17 cellular contexts compared by ENCODE assay signal in genomic region chr10:48511066-48511854, GRCh38.
DNase-seq lines count a peak whose midpoint lies in the region; ATAC-seq and TF ChIP-seq lines count a peak whose summit lies in the region.
"Had no signal": no experiment of that assay in that cellular context is flagged by ENCODE, and none has a peak within 500 bp of the region (broad histone marks: within the 10 kb centered on the region; RNA-seq: fewer than 3 reads in every experiment).

No MANE protein-coding gene starts in this region.

- CTCF ChIA-PET in WTC11 (lab: Charles Lee), result interaction anchor here (8.7 kb wide), 1 partner anchor 66 kb away, joined by 82 read pairs; no protein-coding TSS in a partner anchor
- CTCF ChIA-PET in PC-3 (lab: Charles Lee), result no interaction called here

- peaks cover 28% of the 10 kb centered on the region for H3K9me3 ChIP-seq in BLaER1
- H3K9me3 ChIP-seq in PC-3 (ENCODE audit: low read length), result peaks cover 19% of the 10 kb centered on the region
- H3K9me3 ChIP-seq: SJCRH30 had no signal

- H3K27ac ChIP-seq in BLaER1 (no peak overlapping the region), PC-3 (ENCODE audit: low read length) (no peak overlapping the region)
- H3K27ac ChIP-seq: KMS-11, PC-9, SJCRH30 had no signal

- H3K36me3 ChIP-seq in BLaER1 (no peaks in the 10 kb centered on the region), PC-3 (ENCODE audit: low read depth, low read length) (no peaks in the 10 kb centered on the region; the same call in 1 of the 2 replicates), H7 (replicated peaks; ENCODE audit: control insufficient read depth, insufficient read depth, low read length) (no peaks in the 10 kb centered on the region)
- H3K36me3 ChIP-seq: SJCRH30 had no signal

- DNase-seq in WTC11 (ENCODE audit: low spot score) (no peak), islet precursor cell (peak; percentile 23), PC-3 (no peak), posterior vena cava (ENCODE audit: low spot score) (no peak), H7 (no peak)
- peak; percentile 10 for DNase-seq in stimulated activated CD8-positive, alpha-beta memory T cell treated with anti-CD3 and anti-CD28 coated beads, Interleukin-4, amount 100 ng/mL, for 48 hours
- DNase-seq: EL, NCI-H1436 treated with DMSO at 0.1 percent for 48 hours, NCI-H2081 treated with DMSO at 0.1 percent for 48 hours, NCI-H510A, NCI-H774, PC-9, SJCRH30 had no signal

- H3K4me2 ChIP-seq in BLaER1 (peak overlapping the region; percentile 68), PC-3 (ENCODE audit: low read length) (no peak overlapping the region)
- H3K4me2 ChIP-seq: KMS-11, PC-9 had no signal

- no peak overlapping the region for H3K9ac ChIP-seq in BLaER1
- H3K9ac ChIP-seq in PC-3 (ENCODE audit: low read length), result no peak overlapping the region
- H3K9ac ChIP-seq: KMS-11 had no signal

- no peak for ATAC-seq in WTC11
- no peak for ATAC-seq in PC-3
- ATAC-seq in HG03175 (IDR thresholded peaks at IDR 0.05; ENCODE audit: unreplicated experiment), result no peak
- ATAC-seq: HCT116 had no signal

- POLR2A ChIA-PET in WTC11 (lab: Charles Lee), result no interaction called here
- POLR2A ChIA-PET in PC-3 (lab: Charles Lee; ENCODE audit: unreplicated experiment), result no interaction called here

- TF ChIP-seq CTCF in WTC11 (IDR thresholded peaks at IDR 0.05), result no peak
- no peak for TF ChIP-seq CTCF in PC-3 (conservative IDR thresholded peaks at IDR 0.05; ENCODE audit: low read depth, low read length)

- peak overlapping the region; percentile 23 for H3K27ac Mint-ChIP-seq in WTC11

- H3K36me3 Mint-ChIP-seq in WTC11, result peaks cover 22% of the 10 kb centered on the region

- H3K9me3 Mint-ChIP-seq in WTC11, result peaks cover 24% of the 10 kb centered on the region

- H4K20me1 ChIP-seq in BLaER1 (no peaks in the 10 kb centered on the region), PC-3 (ENCODE audit: low read length) (no peaks in the 10 kb centered on the region)

- BruUV-seq in PC-3 (replicated peaks; lab: Mats Ljungman, UMichigan), result no TSS peak

- H3F3A ChIP-seq in PC-3 (ENCODE audit: low read length, unreplicated experiment), result no peaks in the 10 kb centered on the region

- H3K4me1 Mint-ChIP-seq in WTC11, result peaks cover 24% of the 10 kb centered on the region

- no peaks in the 10 kb centered on the region for H3K27me3 Mint-ChIP-seq in WTC11 (ENCODE audit: low read depth)

- H3K79me2 ChIP-seq in PC-3 (ENCODE audit: low read length), result no peaks in the 10 kb centered on the region

- H3K27me3 ChIP-seq in BLaER1, result no peaks in the 10 kb centered on the region
- no peaks in the 10 kb centered on the region for H3K27me3 ChIP-seq in PC-3 (ENCODE audit: low read length)
- H3K27me3 ChIP-seq in H7 (ENCODE audit: control insufficient read depth, insufficient read depth, low read length), result no peaks in the 10 kb centered on the region
- H3K27me3 ChIP-seq: SJCRH30 had no signal

- H3K4me3 ChIP-seq in BLaER1, result no peak overlapping the region
- no peak overlapping the region for H3K4me3 ChIP-seq in PC-3 (ENCODE audit: low read length)
- no peak overlapping the region for H3K4me3 ChIP-seq in H7 (ENCODE audit: insufficient read depth, low read depth, low read length)
- H3K4me3 ChIP-seq: PC-9, SJCRH30 had no signal

- intact Hi-C loops in PC-3 (cut with micrococcal nuclease), result no loop called here
- intact Hi-C loops in posterior vena cava (cut with DNase I), result no loop called here

- H3K4me3 Mint-ChIP-seq in WTC11, result no peak overlapping the region

- H3K9me2 ChIP-seq in PC-3 (replicated peaks; ENCODE audit: low read length), result no peaks in the 10 kb centered on the region

- no peak overlapping the region for H2AFZ ChIP-seq in PC-3 (ENCODE audit: low read length)
- H2AFZ ChIP-seq: PC-9 had no signal

- H3K4me1 ChIP-seq in BLaER1, result peaks cover 29% of the 10 kb centered on the region
- H3K4me1 ChIP-seq in PC-3 (ENCODE audit: insufficient read depth, low read length), result peaks cover 9% of the 10 kb centered on the region; the same call in 1 of the 2 replicates
- H3K4me1 ChIP-seq: SJCRH30 had no signal

TF ChIP-seq in WTC11, 78 proteins besides CTCF, POLR2A, EP300 and RAD21:
- TF ChIP-seq ZNF138 (CRISPR knock-in tag; conservative IDR thresholded peaks at IDR 0.05) (no peak), MYBL2 (CRISPR knock-in tag; IDR thresholded peaks at IDR 0.05) (no peak), ZNF263 (CRISPR knock-in tag; IDR thresholded peaks at IDR 0.05; ENCODE audit: low read depth) (no peak), ZNF232 (CRISPR knock-in tag; IDR thresholded peaks at IDR 0.05) (no peak), JAZF1 (CRISPR knock-in tag; IDR thresholded peaks at IDR 0.05) (no peak), ATF1 (CRISPR knock-in tag; IDR thresholded peaks at IDR 0.05) (no peak), SMAD3 (CRISPR knock-in tag; IDR thresholded peaks at IDR 0.05; ENCODE audit: borderline replicate concordance) (no peak), SP1 (CRISPR knock-in tag; conservative IDR thresholded peaks at IDR 0.05) (no peak), NFYB (CRISPR knock-in tag; conservative IDR thresholded peaks at IDR 0.05; ENCODE audit: low read depth) (no peak)
- TF ChIP-seq, protein P1, sequence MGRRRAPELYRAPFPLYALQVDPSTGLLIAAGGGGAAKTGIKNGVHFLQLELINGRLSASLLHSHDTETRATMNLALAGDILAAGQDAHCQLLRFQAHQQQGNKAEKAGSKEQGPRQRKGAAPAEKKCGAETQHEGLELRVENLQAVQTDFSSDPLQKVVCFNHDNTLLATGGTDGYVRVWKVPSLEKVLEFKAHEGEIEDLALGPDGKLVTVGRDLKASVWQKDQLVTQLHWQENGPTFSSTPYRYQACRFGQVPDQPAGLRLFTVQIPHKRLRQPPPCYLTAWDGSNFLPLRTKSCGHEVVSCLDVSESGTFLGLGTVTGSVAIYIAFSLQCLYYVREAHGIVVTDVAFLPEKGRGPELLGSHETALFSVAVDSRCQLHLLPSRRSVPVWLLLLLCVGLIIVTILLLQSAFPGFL (CRISPR knock-in tag; IDR thresholded peaks at IDR 0.05; ENCODE audit: borderline replicate concordance), result no peak
- TF ChIP-seq, protein P2, sequence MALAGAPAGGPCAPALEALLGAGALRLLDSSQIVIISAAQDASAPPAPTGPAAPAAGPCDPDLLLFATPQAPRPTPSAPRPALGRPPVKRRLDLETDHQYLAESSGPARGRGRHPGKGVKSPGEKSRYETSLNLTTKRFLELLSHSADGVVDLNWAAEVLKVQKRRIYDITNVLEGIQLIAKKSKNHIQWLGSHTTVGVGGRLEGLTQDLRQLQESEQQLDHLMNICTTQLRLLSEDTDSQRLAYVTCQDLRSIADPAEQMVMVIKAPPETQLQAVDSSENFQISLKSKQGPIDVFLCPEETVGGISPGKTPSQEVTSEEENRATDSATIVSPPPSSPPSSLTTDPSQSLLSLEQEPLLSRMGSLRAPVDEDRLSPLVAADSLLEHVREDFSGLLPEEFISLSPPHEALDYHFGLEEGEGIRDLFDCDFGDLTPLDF (CRISPR knock-in tag; IDR thresholded peaks at IDR 0.05), result no peak
- TF ChIP-seq, protein P3, sequence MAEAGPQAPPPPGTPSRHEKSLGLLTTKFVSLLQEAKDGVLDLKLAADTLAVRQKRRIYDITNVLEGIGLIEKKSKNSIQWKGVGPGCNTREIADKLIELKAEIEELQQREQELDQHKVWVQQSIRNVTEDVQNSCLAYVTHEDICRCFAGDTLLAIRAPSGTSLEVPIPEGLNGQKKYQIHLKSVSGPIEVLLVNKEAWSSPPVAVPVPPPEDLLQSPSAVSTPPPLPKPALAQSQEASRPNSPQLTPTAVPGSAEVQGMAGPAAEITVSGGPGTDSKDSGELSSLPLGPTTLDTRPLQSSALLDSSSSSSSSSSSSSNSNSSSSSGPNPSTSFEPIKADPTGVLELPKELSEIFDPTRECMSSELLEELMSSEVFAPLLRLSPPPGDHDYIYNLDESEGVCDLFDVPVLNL (CRISPR knock-in tag; IDR thresholded peaks at IDR 0.05; ENCODE audit: borderline replicate concordance, low read depth), result no peak
- TF ChIP-seq, protein P4, sequence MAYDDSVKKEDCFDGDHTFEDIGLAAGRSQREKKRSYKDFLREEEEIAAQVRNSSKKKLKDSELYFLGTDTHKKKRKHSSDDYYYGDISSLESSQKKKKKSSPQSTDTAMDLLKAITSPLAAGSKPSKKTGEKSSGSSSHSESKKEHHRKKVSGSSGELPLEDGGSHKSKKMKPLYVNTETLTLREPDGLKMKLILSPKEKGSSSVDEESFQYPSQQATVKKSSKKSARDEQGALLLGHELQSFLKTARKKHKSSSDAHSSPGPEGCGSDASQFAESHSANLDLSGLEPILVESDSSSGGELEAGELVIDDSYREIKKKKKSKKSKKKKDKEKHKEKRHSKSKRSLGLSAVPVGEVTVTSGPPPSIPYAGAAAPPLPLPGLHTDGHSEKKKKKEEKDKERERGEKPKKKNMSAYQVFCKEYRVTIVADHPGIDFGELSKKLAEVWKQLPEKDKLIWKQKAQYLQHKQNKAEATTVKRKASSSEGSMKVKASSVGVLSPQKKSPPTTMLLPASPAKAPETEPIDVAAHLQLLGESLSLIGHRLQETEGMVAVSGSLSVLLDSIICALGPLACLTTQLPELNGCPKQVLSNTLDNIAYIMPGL (CRISPR knock-in tag; IDR thresholded peaks at IDR 0.05), result no peak

Comparison
In these comparisons a context has a peak if more than half of its experiments do, and no peak if none do; other contexts are left out.
1. DNase-seq: peak in islet precursor cell (single experiment) and stimulated activated CD8-positive, alpha-beta memory T cell treated with anti-CD3 and anti-CD28 coated beads, Interleukin-4, amount 100 ng/mL, for 48 hours (single experiment); none in WTC11 (single experiment), PC-3 (single experiment), posterior vena cava (single experiment) and H7 (single experiment).